Comparison of ENCODE assay signal across 31 cellular contexts in the genomic region with DNA sequence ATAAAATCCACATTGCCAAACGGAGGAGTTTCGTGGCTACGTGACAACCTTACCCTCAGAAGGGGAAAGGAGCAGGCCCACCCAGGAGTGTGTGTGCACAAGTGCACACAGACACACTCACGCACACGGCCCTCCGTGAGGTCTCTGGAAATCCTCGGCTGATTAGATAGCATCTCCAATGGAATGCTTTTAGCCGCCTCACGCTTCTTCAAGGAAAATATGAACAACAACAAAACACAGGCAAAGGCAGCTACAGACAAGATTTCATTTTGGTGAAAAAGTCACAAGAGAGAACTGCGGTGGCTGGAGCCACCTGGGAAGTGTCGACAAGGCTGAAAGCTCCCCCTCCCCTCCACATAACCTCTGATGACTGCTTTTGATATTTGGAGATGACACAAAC.
"Had no signal": no experiment of that assay in that cellular context is flagged by ENCODE, and none has a peak within 500 bp of the region (broad histone marks: within the 10 kb centered on the region; RNA-seq: fewer than 3 reads in every experiment).

No MANE protein-coding gene starts in this region.

- H3K4me1 ChIP-seq: adrenal gland, body of pancreas, breast epithelium had no signal

- DNase-seq: activated B cell treated with CpG ODN at 0.5 μM for 24 hours; activated CD4-positive, alpha-beta memory T cell treated with anti-CD3 and anti-CD28 coated beads for 36 hours; activated CD4-positive, alpha-beta T cell treated with anti-CD3 and anti-CD28 coated beads for 4 hours; activated CD4-positive, alpha-beta T cell treated with anti-CD3 and anti-CD28 coated beads, Interleukin-2, amount 10 ng/mL, durations not matched to agents 24 days and 14 days; activated CD4-positive, alpha-beta T cell treated with anti-CD3 and anti-CD28 coated beads, Interleukin-2, amount 50 U/mL, for 1 hour; activated CD4-positive, alpha-beta T cell treated with anti-CD3 and anti-CD28 coated beads, Interleukin-2, amount 50 U/mL, for 4 hours; activated CD4-positive, CD25-positive, alpha-beta regulatory T cell treated with anti-CD3 and anti-CD28 coated beads, Interleukin-2, amount 50 U/mL, for 72 hours; activated CD8-positive, alpha-beta memory T cell treated with anti-CD3 and anti-CD28 coated beads, Interleukin-2, amount 50 U/mL, for 4 hours; activated CD8-positive, alpha-beta T cell treated with anti-CD3 and anti-CD28 coated beads for 36 hours; activated effector memory CD4-positive, alpha-beta T cell treated with anti-CD3 and anti-CD28 coated beads, Interleukin-2, amount 50 U/mL, for 16 hours; activated gamma-delta T cell treated with Interleukin-2 at 50 U/mL for 16 hours; activated naive CD4-positive, alpha-beta T cell; activated naive CD4-positive, alpha-beta T cell treated with anti-CD3 and anti-CD28 coated beads for 36 hours; activated naive CD4-positive, alpha-beta T cell treated with anti-CD3 and anti-CD28 coated beads, Interleukin-2, amount 50 U/mL, for 16 hours; activated naive CD8-positive, alpha-beta T cell treated with anti-CD3 and anti-CD28 coated beads for 36 hours; activated T-cell treated with anti-CD3 and anti-CD28 coated beads for 4 hours; activated T-cell treated with anti-CD3 and anti-CD28 coated beads, Interleukin-2, amount 50 U/mL, for 1 hour; activated T-cell treated with anti-CD3 and anti-CD28 coated beads, Interleukin-2, amount 50 U/mL, for 4 hours; activated T-cell treated with anti-CD3 and anti-CD28 coated beads, Interleukin-2, amount 50 U/mL, for 72 hours; adrenal gland; amniotic stem cell; aorta; body of pancreas; brain microvascular endothelial cell; central memory CD4-positive, alpha-beta T cell; T-cell; T-helper 17 cell had no signal

- H3K36me3 ChIP-seq: adrenal gland, brain microvascular endothelial cell, breast epithelium had no signal

- ATAC-seq: activated CD8-positive, alpha-beta T cell treated with anti-CD3 and anti-CD28 coated beads for 36 hours; activated naive CD4-positive, alpha-beta T cell treated with anti-CD3 and anti-CD28 coated beads, Interleukin-2, amount 50 U/mL, for 72 hours; activated T-cell treated with anti-CD3 and anti-CD28 coated beads, Interleukin-2, amount 50 U/mL, for 4 hours; activated T-cell treated with anti-CD3 and anti-CD28 coated beads, Interleukin-2, amount 50 U/mL, for 72 hours; activated T-helper 17 cell treated with anti-CD3 and anti-CD28 coated beads, Interleukin-2, amount 50 U/mL, for 72 hours; body of pancreas; T-cell; T-helper 17 cell had no signal

- H3K9me3 ChIP-seq: adrenal gland, body of pancreas had no signal

- H3K4me3 ChIP-seq: adrenal gland, body of pancreas, breast epithelium had no signal

- H3K27ac ChIP-seq: adrenal gland, body of pancreas, brain microvascular endothelial cell, breast epithelium, VCaP had no signal

- H3K27me3 ChIP-seq: adrenal gland, body of pancreas, brain microvascular endothelial cell had no signal
